Comparison of ENCODE assay signal across 1 cellular context in the genomic region with DNA sequence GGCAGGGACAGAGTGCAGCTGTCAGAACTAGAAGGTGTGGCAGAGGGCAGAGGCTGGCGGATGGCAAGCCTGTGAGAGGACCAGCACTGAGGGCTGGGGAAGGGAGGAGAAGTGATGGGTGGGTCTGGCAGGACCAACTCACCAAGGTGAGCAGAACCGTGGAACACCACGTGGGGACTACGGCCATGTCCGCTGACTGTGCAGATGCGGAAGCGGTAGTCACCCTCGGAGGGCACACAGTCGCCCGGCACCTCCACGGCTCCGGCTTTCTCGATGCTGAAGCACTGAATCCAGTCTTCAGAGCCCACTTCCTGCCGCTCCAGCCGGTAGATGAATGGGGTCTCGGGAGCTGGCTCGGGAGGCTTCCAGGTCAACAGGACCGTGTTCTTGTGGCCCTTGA.
A peak's percentile ranks its signal among the peaks of the same experiment; 100 is the strongest.
TF ChIP-seq lines count a peak whose summit lies in the region.

No MANE protein-coding gene starts in this region.

TF ChIP-seq in HepG2, 621 proteins besides CTCF, POLR2A, EP300 and RAD21 (continued from another document):
- TF ChIP-seq AKNA (CRISPR knock-in tag; IDR thresholded peaks at IDR 0.05; ENCODE audit: borderline replicate concordance) (no peak), ZNF891 (CRISPR knock-in tag; IDR thresholded peaks at IDR 0.05) (no peak), BRD4 (CRISPR knock-in tag; IDR thresholded peaks at IDR 0.05) (0 out of 2 replicates have a peak, but pooled peaks have one; percentile 31), SYNCRIP (IDR thresholded peaks at IDR 0.05; ENCODE audit: insufficient read depth, low read depth, low read length) (no peak), IRX3 (CRISPR knock-in tag; IDR thresholded peaks at IDR 0.05; ENCODE audit: borderline replicate concordance, low read depth) (no peak), ZNF768 (CRISPR knock-in tag; IDR thresholded peaks at IDR 0.05) (peak; percentile 33; the same call in 1 of the 2 replicates), ZSCAN21 (CRISPR knock-in tag; IDR thresholded peaks at IDR 0.05; ENCODE audit: borderline replicate concordance) (peak; percentile 15; the same call in 1 of the 2 replicates), STAT6 (CRISPR knock-in tag; IDR thresholded peaks at IDR 0.05; ENCODE audit: borderline replicate concordance) (no peak), KDM5B (CRISPR knock-in tag; IDR thresholded peaks at IDR 0.05; ENCODE audit: borderline replicate concordance) (peak; percentile 50; the same call in 1 of the 2 replicates), FOXK2 (IDR thresholded peaks at IDR 0.05) (no peak), ZNF260 (CRISPR knock-in tag; IDR thresholded peaks at IDR 0.05; ENCODE audit: borderline replicate concordance, low read depth) (no peak)
- TF ChIP-seq, protein P1, sequence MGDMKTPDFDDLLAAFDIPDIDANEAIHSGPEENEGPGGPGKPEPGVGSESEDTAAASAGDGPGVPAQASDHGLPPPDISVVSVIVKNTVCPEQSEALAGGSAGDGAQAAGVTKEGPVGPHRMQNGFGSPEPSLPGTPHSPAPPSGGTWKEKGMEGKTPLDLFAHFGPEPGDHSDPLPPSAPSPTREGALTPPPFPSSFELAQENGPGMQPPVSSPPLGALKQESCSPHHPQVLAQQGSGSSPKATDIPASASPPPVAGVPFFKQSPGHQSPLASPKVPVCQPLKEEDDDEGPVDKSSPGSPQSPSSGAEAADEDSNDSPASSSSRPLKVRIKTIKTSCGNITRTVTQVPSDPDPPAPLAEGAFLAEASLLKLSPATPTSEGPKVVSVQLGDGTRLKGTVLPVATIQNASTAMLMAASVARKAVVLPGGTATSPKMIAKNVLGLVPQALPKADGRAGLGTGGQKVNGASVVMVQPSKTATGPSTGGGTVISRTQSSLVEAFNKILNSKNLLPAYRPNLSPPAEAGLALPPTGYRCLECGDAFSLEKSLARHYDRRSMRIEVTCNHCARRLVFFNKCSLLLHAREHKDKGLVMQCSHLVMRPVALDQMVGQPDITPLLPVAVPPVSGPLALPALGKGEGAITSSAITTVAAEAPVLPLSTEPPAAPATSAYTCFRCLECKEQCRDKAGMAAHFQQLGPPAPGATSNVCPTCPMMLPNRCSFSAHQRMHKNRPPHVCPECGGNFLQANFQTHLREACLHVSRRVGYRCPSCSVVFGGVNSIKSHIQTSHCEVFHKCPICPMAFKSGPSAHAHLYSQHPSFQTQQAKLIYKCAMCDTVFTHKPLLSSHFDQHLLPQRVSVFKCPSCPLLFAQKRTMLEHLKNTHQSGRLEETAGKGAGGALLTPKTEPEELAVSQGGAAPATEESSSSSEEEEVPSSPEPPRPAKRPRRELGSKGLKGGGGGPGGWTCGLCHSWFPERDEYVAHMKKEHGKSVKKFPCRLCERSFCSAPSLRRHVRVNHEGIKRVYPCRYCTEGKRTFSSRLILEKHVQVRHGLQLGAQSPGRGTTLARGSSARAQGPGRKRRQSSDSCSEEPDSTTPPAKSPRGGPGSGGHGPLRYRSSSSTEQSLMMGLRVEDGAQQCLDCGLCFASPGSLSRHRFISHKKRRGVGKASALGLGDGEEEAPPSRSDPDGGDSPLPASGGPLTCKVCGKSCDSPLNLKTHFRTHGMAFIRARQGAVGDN (CRISPR knock-in tag; IDR thresholded peaks at IDR 0.05): peak; percentile 5; the same call in 1 of the 2 replicates
